16 cellular contexts compared by ENCODE assay signal in the genomic region with DNA sequence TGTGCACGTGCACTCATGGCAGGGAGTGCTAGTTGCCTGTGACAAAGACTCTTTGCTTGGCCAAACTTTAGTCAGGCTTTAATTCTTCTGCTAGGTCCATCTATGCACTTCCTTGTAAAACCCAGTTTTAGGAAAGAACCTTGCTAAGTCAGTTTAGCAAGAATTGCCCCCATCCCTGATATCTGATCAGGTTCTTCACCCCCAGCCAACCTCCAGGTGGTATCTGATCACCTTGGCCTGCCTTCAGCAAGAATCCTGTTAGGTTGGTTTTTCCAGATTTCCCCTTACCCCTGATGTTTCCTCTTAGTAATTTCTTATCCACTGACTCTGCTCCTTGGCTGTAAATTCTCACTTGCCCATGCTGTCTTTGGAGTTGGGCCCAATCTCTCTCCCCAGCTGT.
"Had no signal": no experiment of that assay in that cellular context is flagged by ENCODE, and none has a peak within 500 bp of the region (broad histone marks: within the 10 kb centered on the region; RNA-seq: fewer than 3 reads in every experiment).

No MANE protein-coding gene starts in this region.

- H3K36me3 ChIP-seq: pancreas, tibial artery, vagina had no signal

- H3K27ac Mint-ChIP-seq: activated naive CD8-positive, alpha-beta T cell treated with anti-CD3 and anti-CD28 coated beads for 36 hours; natural killer cell; stimulated activated effector memory CD8-positive, alpha-beta T cell treated with anti-CD3 and anti-CD28 coated beads, Interleukin-12 subunit alpha, Interleukin-12 subunit beta, amount 100 ng/mL, for 72 hours; stimulated activated naive CD8-positive, alpha-beta T cell treated with anti-CD3 and anti-CD28 coated beads, Interleukin-15, amount 100 ng/mL, for 72 hours; WTC11 had no signal

- H3K27ac ChIP-seq: left ventricle myocardium inferior, pancreas, tibial artery, vagina had no signal

- FAIRE-seq: pancreas had no signal

- ATAC-seq: natural killer cell; pancreas; right cardiac atrium; stimulated activated naive CD8-positive, alpha-beta T cell treated with anti-CD3 and anti-CD28 coated beads, Interleukin-15, amount 100 ng/mL, for 72 hours; WTC11 had no signal

- H3K4me3 Mint-ChIP-seq: activated naive CD8-positive, alpha-beta T cell treated with anti-CD3 and anti-CD28 coated beads for 36 hours; mesothelial cell of epicardium; natural killer cell; stimulated activated effector memory CD8-positive, alpha-beta T cell treated with anti-CD3 and anti-CD28 coated beads, Interleukin-12 subunit alpha, Interleukin-12 subunit beta, amount 100 ng/mL, for 72 hours; stimulated activated naive CD8-positive, alpha-beta T cell treated with anti-CD3 and anti-CD28 coated beads, Interleukin-15, amount 100 ng/mL, for 72 hours; WTC11 had no signal

- H3K27me3 Mint-ChIP-seq: activated naive CD8-positive, alpha-beta T cell treated with anti-CD3 and anti-CD28 coated beads for 36 hours; stimulated activated naive CD8-positive, alpha-beta T cell treated with anti-CD3 and anti-CD28 coated beads, Interleukin-15, amount 100 ng/mL, for 72 hours had no signal

- H3K36me3 Mint-ChIP-seq: natural killer cell; stimulated activated effector memory CD8-positive, alpha-beta T cell treated with anti-CD3 and anti-CD28 coated beads, Interleukin-12 subunit alpha, Interleukin-12 subunit beta, amount 100 ng/mL, for 72 hours had no signal

- H3K4me3 ChIP-seq: left ventricle myocardium inferior, pancreas, tibial artery, vagina had no signal

- DNase-seq: activated naive CD8-positive, alpha-beta T cell treated with anti-CD3 and anti-CD28 coated beads for 36 hours; activated T-cell treated with anti-CD3 and anti-CD28 coated beads, Interleukin-2, amount 50 U/mL, for 1 hour; cortex of kidney; hippocampal formation; left ventricle myocardium inferior; natural killer cell; pancreas; right cardiac atrium; stimulated activated CD4-positive, alpha-beta T cell treated with anti-CD3 and anti-CD28 coated beads, Interleukin-2, amount 100 ng/mL, for 24 hours; stimulated activated naive CD8-positive, alpha-beta T cell treated with anti-CD3 and anti-CD28 coated beads, Interleukin-15, amount 100 ng/mL, for 72 hours; T-helper 9 cell; tibial artery had no signal

- H3K27me3 ChIP-seq: pancreas, tibial artery, vagina had no signal

- H3K9me3 Mint-ChIP-seq: activated naive CD8-positive, alpha-beta T cell treated with anti-CD3 and anti-CD28 coated beads for 36 hours; natural killer cell; stimulated activated effector memory CD8-positive, alpha-beta T cell treated with anti-CD3 and anti-CD28 coated beads, Interleukin-12 subunit alpha, Interleukin-12 subunit beta, amount 100 ng/mL, for 72 hours; stimulated activated naive CD8-positive, alpha-beta T cell treated with anti-CD3 and anti-CD28 coated beads, Interleukin-15, amount 100 ng/mL, for 72 hours had no signal

- H3K4me1 ChIP-seq: left ventricle myocardium inferior, pancreas, tibial artery, vagina had no signal

- H3K4me1 Mint-ChIP-seq: WTC11 had no signal

- H3K9me3 ChIP-seq: left ventricle myocardium inferior, pancreas, tibial artery, vagina had no signal
